In genomic region chr1:173580081-173580480, GRCh38 we compare ENCODE assay signal across 22 cellular contexts. TPM values are rescaled to one million over a fixed set of nuclear protein-coding genes. Genes with fewer than 3 reads are reported as not detected.
"Had no signal": no experiment of that assay in that cellular context is flagged by ENCODE, and none has a peak within 500 bp of the region (broad histone marks: within the 10 kb centered on the region; RNA-seq: fewer than 3 reads in every experiment).

No MANE protein-coding gene starts in this region.

- ATAC-seq: mucosa of descending colon; naive thymus-derived CD8-positive, alpha-beta T cell; right cardiac atrium had no signal

- H3K27me3 ChIP-seq: hepatocyte, neutrophil, stomach had no signal

- H3K4me1 ChIP-seq: stomach had no signal

- H3K4me3 Mint-ChIP-seq: naive thymus-derived CD8-positive, alpha-beta T cell had no signal

- H3K9me3 ChIP-seq: mucosa of descending colon, neutrophil, stomach, thoracic aorta had no signal

- H3K9me3 Mint-ChIP-seq: naive thymus-derived CD8-positive, alpha-beta T cell had no signal

- H3K79me2 ChIP-seq: hepatocyte had no signal

- H3K36me3 Mint-ChIP-seq: naive thymus-derived CD8-positive, alpha-beta T cell had no signal

- H3K4me3 ChIP-seq: hepatocyte, mucosa of descending colon, stomach, thoracic aorta had no signal

- FAIRE-seq: colon, small intestine had no signal

- H3K36me3 ChIP-seq: neutrophil, stomach, thoracic aorta had no signal

- H3K4me2 ChIP-seq: hepatocyte had no signal

- H3K27ac ChIP-seq: hepatocyte, neutrophil, stomach, thoracic aorta had no signal

- DNase-seq: dermis blood vessel endothelial cell; foreskin melanocyte; head of caudate nucleus; mammary epithelial cell; mucosa of descending colon; naive thymus-derived CD8-positive, alpha-beta T cell; right cardiac atrium; small intestine; stimulated activated CD4-positive, alpha-beta T cell treated with anti-CD3 and anti-CD28 coated beads, Interleukin-12 subunit alpha, Interleukin-12 subunit beta, amount 100 ng/mL, for 4 hours; stimulated activated naive CD4-positive, alpha-beta T cell; stomach; substantia nigra had no signal

- H3K27ac Mint-ChIP-seq: naive thymus-derived CD8-positive, alpha-beta T cell had no signal

- H2AFZ ChIP-seq: hepatocyte had no signal

RNA-seq across cellular contexts. Expression of gene SLC9C2, which starts 22.8 kb away (rescaled TPM):
- total RNA-seq: dermis blood vessel endothelial cell; kidney epithelial cell; liver; mammary epithelial cell; mucosa of descending colon; naive thymus-derived CD8-positive, alpha-beta T cell; osteoblast; thoracic aorta; urinary bladder had no signal
- polyA plus RNA-seq: esophagus; liver; naive thymus-derived CD8-positive, alpha-beta T cell; small intestine; stomach; urinary bladder had no signal

RNA-seq across cellular contexts. Expression of gene TEX50, which starts 55.1 kb away (rescaled TPM):
- total RNA-seq: dermis blood vessel endothelial cell; hepatocyte; kidney epithelial cell; liver; mammary epithelial cell; mucosa of descending colon; naive thymus-derived CD8-positive, alpha-beta T cell; osteoblast; right cardiac atrium; stomach; thoracic aorta; urinary bladder had no signal
- polyA plus RNA-seq: esophagus; hepatocyte; liver; mammary epithelial cell; naive thymus-derived CD8-positive, alpha-beta T cell; neural cell; right cardiac atrium; small intestine; stomach; urinary bladder had no signal
